8 cellular contexts compared by ENCODE assay signal in genomic region chr6:152983637-152984386, GRCh38. TPM values are rescaled to one million over a fixed set of nuclear protein-coding genes. Genes with fewer than 3 reads are reported as not detected.
A peak's percentile ranks its signal among the peaks of the same experiment; 100 is the strongest.
DNase-seq lines count a peak whose midpoint lies in the region; ATAC-seq, FAIRE-seq and TF ChIP-seq lines count a peak whose summit lies in the region.

No MANE protein-coding gene starts in this region.

- H3K9me3 ChIP-seq in BE2C (no peaks in the 10 kb centered on the region), OCI-LY3 (ENCODE audit: insufficient read depth, low read length) (no peaks in the 10 kb centered on the region), mucosa of rectum (ENCODE audit: control insufficient read depth in 2 of 2, low read length in 2 of 2) (no peaks in the 10 kb centered on the region)

- peak overlapping the region; percentile 75 for H3K4me2 ChIP-seq in OCI-LY3 (ENCODE audit: low read length)

- H3K9ac ChIP-seq in OCI-LY3 (ENCODE audit: low read length) (peak overlapping the region; percentile 100), mucosa of rectum (ENCODE audit: low read depth in 1 of 2, low read length in 2 of 2) (peak overlapping the region; percentile 78 to 80)

- peaks cover 76% of the 10 kb centered on the region for H3K79me2 ChIP-seq in OCI-LY3 (ENCODE audit: low read length)

- H3K4me3 ChIP-seq in BE2C (ENCODE audit: low read depth, low read length) (peak overlapping the region; percentile 79), OCI-LY3 (ENCODE audit: low read length) (peak overlapping the region; percentile 98), epithelial cell of proximal tubule (ENCODE audit: low read depth, low read length) (peak overlapping the region; percentile 88), mucosa of rectum (ENCODE audit: low read length in 2 of 2) (peak overlapping the region; percentile 94 to 95)

- peaks cover 48% of the 10 kb centered on the region for H4K20me1 ChIP-seq in OCI-LY3 (ENCODE audit: insufficient read depth, low read length)

- DNase-seq in BE2C (peak; percentile 64), GM19239 (ENCODE audit: insufficient read length, low spot score) (peak; percentile 52), epithelial cell of proximal tubule (ENCODE audit: low read depth) (no peak)
- DNase-seq in activated T-cell treated with anti-CD3 and anti-CD28 coated beads, Interleukin-2, amount 50 U/mL, for 1 hour = peak; percentile 75
- DNase-seq in stimulated activated CD8-positive, alpha-beta memory T cell treated with anti-CD3 and anti-CD28 coated beads, Interleukin-4, amount 100 ng/mL, for 4 hours (ENCODE audit: low read depth in 2 of 2, low spot score in 1 of 2) = peak; percentile 88 to 91

- TF ChIP-seq CTCF in BE2C (IDR thresholded peaks at IDR 0.05; ENCODE audit: low read depth, low read length) (no peak), OCI-LY3 (IDR thresholded peaks at IDR 0.05; ENCODE audit: low read depth, low read length) (no peak), epithelial cell of proximal tubule (conservative IDR thresholded peaks at IDR 0.05; ENCODE audit: low read depth, low read length) (no peak)

- H3K4me1 ChIP-seq in BE2C (no peaks in the 10 kb centered on the region; the same call in 1 of the 2 replicates), OCI-LY3 (ENCODE audit: low read length) (peaks cover 18% of the 10 kb centered on the region), mucosa of rectum (ENCODE audit: control insufficient read depth in 2 of 2, insufficient read depth in 2 of 2, low read length in 2 of 2) (peaks cover 11 to 16% of the 10 kb centered on the region in 2 donors)

- peak; percentile 97 for FAIRE-seq in GM19239 (lab: Jason Lieb, UNC)

- H3K36me3 ChIP-seq in BE2C = peaks cover 42% of the 10 kb centered on the region
- H3K36me3 ChIP-seq in OCI-LY3 (replicated peaks; ENCODE audit: low read depth, low read length) = peaks cover 24% of the 10 kb centered on the region
- no peaks in the 10 kb centered on the region for H3K36me3 ChIP-seq in mucosa of rectum (ENCODE audit: control insufficient read depth in 2 of 2, insufficient read depth in 2 of 2, low read length in 2 of 2)

- H2AFZ ChIP-seq in OCI-LY3 (ENCODE audit: low read depth, low read length) = no peak overlapping the region

- H3K27ac ChIP-seq in OCI-LY3 (ENCODE audit: low read length) (peak overlapping the region; percentile 93), mucosa of rectum (ENCODE audit: low read depth in 2 of 2, low read length in 2 of 2) (peak overlapping the region; percentile 91 to 93)

- H3K27me3 ChIP-seq in BE2C (no peaks in the 10 kb centered on the region), OCI-LY3 (ENCODE audit: low read depth, low read length) (no peaks in the 10 kb centered on the region), mucosa of rectum (ENCODE audit: control insufficient read depth in 2 of 2, insufficient read depth in 2 of 2, low read length in 2 of 2) (no peaks in the 10 kb centered on the region)

- ATAC-seq in HG03460 (IDR thresholded peaks at IDR 0.05; ENCODE audit: unreplicated experiment) = peak; percentile 23

RNA-seq across cellular contexts. Expression of gene FBXO5, which starts 1.0 kb away (rescaled TPM):
- polyA plus RNA-seq in BE2C (2012; ENCODE audit: insufficient read depth, insufficient read length, low read depth) = 8.9 TPM
- total RNA-seq in epithelial cell of proximal tubule = 30.8 and 46.1 TPM in 2 replicates

RNA-seq across cellular contexts. Expression of gene MTRF1L, which starts 18.7 kb away (rescaled TPM):
- polyA plus RNA-seq in BE2C (2012; ENCODE audit: insufficient read depth, insufficient read length, low read depth) = 47.8 TPM
- 18.4 and 19.0 TPM in 2 replicates for total RNA-seq in epithelial cell of proximal tubule
